Comparison of ENCODE assay signal across 12 cellular contexts in the genomic region with DNA sequence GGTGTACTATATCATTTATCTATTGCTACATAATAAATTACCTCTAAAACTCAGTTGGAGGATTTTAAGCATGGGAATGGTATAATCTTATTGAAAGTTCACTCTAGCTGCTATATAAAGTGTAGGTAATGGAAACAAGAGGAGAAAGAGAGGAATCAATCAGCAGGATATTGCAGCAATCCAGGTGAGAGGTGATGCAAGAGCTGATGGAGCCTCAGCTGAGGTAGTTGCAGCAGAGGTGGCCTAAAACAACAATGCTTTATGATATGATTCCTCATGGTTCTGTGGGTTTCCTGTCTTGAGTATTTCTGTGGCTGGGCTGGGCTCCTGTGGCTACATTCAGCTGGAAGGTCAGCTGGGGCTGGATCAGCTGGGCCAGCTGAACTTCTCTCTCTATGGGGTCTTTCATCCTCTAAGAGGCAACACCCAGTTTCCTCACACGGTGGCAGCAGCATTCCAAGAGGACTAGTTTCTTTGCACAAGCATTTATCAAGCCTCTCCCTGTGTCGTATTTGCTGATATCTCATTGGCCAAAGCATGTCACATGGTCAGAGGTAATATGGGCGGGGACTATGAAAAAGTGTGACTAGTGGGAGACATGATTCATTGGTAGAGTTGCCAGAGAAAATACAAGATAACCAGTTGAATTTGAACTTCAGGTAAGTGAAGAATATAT.
DNase-seq lines count a peak whose midpoint lies in the region; ATAC-seq, FAIRE-seq and TF ChIP-seq lines count a peak whose summit lies in the region.
"Had no signal": no experiment of that assay in that cellular context is flagged by ENCODE, and none has a peak within 500 bp of the region (broad histone marks: within the 10 kb centered on the region; RNA-seq: fewer than 3 reads in every experiment).

No MANE protein-coding gene starts in this region.

- H3K27ac ChIP-seq in heart left ventricle (no peak overlapping the region), right atrium auricular region (no peak overlapping the region), small intestine (ENCODE audit: low read depth in 1 of 2, low read length in 1 of 2) (no peak overlapping the region)
- H3K27ac ChIP-seq: suprapubic skin had no signal

- no peak for TF ChIP-seq POLR2A in heart left ventricle (IDR thresholded peaks at IDR 0.05)

- FAIRE-seq in bronchial epithelial cell (lab: Jason Lieb, UNC) = no peak
- no peak for FAIRE-seq in small intestine (lab: Jason Lieb, UNC)
- FAIRE-seq: endothelial cell of umbilical vein had no signal

- TF ChIP-seq CTCF in heart left ventricle (IDR thresholded peaks at IDR 0.05) (peak in 7 of 12 donors; percentile 4 to 48 (median 15)), right atrium auricular region (IDR thresholded peaks at IDR 0.05) (peak in 1 of 2 donors; percentile 4), bronchial epithelial cell (IDR thresholded peaks at IDR 0.05; ENCODE audit: insufficient read depth, low read length, severe bottlenecking) (no peak)

- ATAC-seq in heart left ventricle (no peak), HG03354 (IDR thresholded peaks at IDR 0.05; ENCODE audit: poor library complexity, severe bottlenecking, unreplicated experiment) (no peak)

- H3K36me3 ChIP-seq in heart left ventricle (no peaks in the 10 kb centered on the region), right atrium auricular region (no peaks in the 10 kb centered on the region), bronchial epithelial cell (ENCODE audit: control insufficient read depth, insufficient read depth, low read length) (no peaks in the 10 kb centered on the region), small intestine (ENCODE audit: control insufficient read depth in 2 of 2, insufficient read depth in 2 of 2, low read length in 2 of 2) (no peaks in the 10 kb centered on the region)
- H3K36me3 ChIP-seq: suprapubic skin had no signal

- H3K27me3 ChIP-seq in heart left ventricle (peaks cover 0 to 11% (median 0%) of the 10 kb centered on the region in 9 donors), right atrium auricular region (no peaks in the 10 kb centered on the region), bronchial epithelial cell (ENCODE audit: control insufficient read depth, insufficient read depth, low read length) (no peaks in the 10 kb centered on the region), small intestine (ENCODE audit: control insufficient read depth in 2 of 2, insufficient read depth in 2 of 2, low read length in 2 of 2) (no peaks in the 10 kb centered on the region)
- H3K27me3 ChIP-seq: suprapubic skin had no signal

- no peak for DNase-seq in heart left ventricle
- no peak for DNase-seq in right atrium auricular region (ENCODE audit: low spot score)
- peak; percentile 6 for DNase-seq in NCI-H1694 (lab: John Stamatoyannopoulos, UW)
- peak; percentile 26 for DNase-seq in bronchial epithelial cell (ENCODE audit: low read depth)
- DNase-seq in small intestine = peak; percentile 54
- no peak for DNase-seq in activated naive CD4-positive, alpha-beta T cell treated with Interleukin-2 at 50 U/mL for 16 hours
- no peak for DNase-seq in NCI-H2081 treated with DMSO at 0.1 percent for 48 hours (lab: John Stamatoyannopoulos, UW)
- DNase-seq: activated CD4-positive, alpha-beta T cell treated with anti-CD3 and anti-CD28 coated beads, Interleukin-2, amount 10 ng/mL, durations not matched to agents 24 days and 14 days had no signal

- H3K4me1 ChIP-seq in heart left ventricle = no peaks in the 10 kb centered on the region
- H3K4me1 ChIP-seq in right atrium auricular region = no peaks in the 10 kb centered on the region
- H3K4me1 ChIP-seq in small intestine (ENCODE audit: control insufficient read depth in 2 of 2, insufficient read depth in 1 of 2, low read depth in 1 of 2, low read length in 1 of 2) = no peaks in the 10 kb centered on the region
- H3K4me1 ChIP-seq: suprapubic skin had no signal

- intact Hi-C loops in heart left ventricle (cut with DNase I) = no loop called here

- H3K4me3 ChIP-seq in heart left ventricle (no peak overlapping the region), right atrium auricular region (no peak overlapping the region), bronchial epithelial cell (ENCODE audit: low read depth, low read length) (no peak overlapping the region), small intestine (ENCODE audit: low read depth in 1 of 2, low read length in 2 of 2) (no peak overlapping the region)
- H3K4me3 ChIP-seq: lung, suprapubic skin had no signal

- H3K9me3 ChIP-seq in heart left ventricle = peaks cover 0 to 23% (median 14%) of the 10 kb centered on the region in 12 donors
- peaks cover 0 to 11% of the 10 kb centered on the region in 2 donors for H3K9me3 ChIP-seq in right atrium auricular region
- no peaks in the 10 kb centered on the region for H3K9me3 ChIP-seq in small intestine (ENCODE audit: control insufficient read depth, low read depth)

- 22 to 33% (median 29%) methylated on average over 3 of the region's 3 CpGs for WGBS in heart left ventricle, 4 donors
- 18 to 35% (median 21%) methylated on average over 3 of the region's 3 CpGs for WGBS in small intestine, 3 donors

Comparison
In these comparisons a context has a peak if more than half of its experiments do, and no peak if none do; other contexts are left out.
1. DNase-seq: peak in NCI-H1694 (single experiment), bronchial epithelial cell (single experiment) and small intestine (single experiment); none in heart left ventricle (0 of 5), right atrium auricular region (single experiment), activated naive CD4-positive, alpha-beta T cell treated with Interleukin-2 at 50 U/mL for 16 hours (single experiment) and NCI-H2081 treated with DMSO at 0.1 percent for 48 hours (single experiment).